ENCODE assay signal across 8 cellular contexts in genomic region chr3:142211034-142211433, GRCh38. TPM values are rescaled to one million over a fixed set of nuclear protein-coding genes. Genes with fewer than 3 reads are reported as not detected.
DNase-seq lines count a peak whose midpoint lies in the region; ATAC-seq and TF ChIP-seq lines count a peak whose summit lies in the region.

No MANE protein-coding gene starts in this region.

- intact Hi-C loops in Right ventricle myocardium inferior (cut with DNase I): no loop called here
- intact Hi-C loops in cardiac septum (cut with DNase I): no loop called here
- intact Hi-C loops in tibial artery (cut with DNase I; ENCODE audit: low total_unique reads): no loop called here
- intact Hi-C loops in sciatic nerve (cut with DNase I): no loop called here

- no peaks in the 10 kb centered on the region for H3K27me3 ChIP-seq in tibial artery

- ATAC-seq in Right ventricle myocardium inferior: peak; percentile 51
- no peak for ATAC-seq in sciatic nerve
- ATAC-seq in HG02970 (IDR thresholded peaks at IDR 0.05; ENCODE audit: low FRiP score, unreplicated experiment): no peak

- H3K27ac ChIP-seq in tibial artery: peak overlapping the region; percentile 65 to 67

- H3K36me3 ChIP-seq in tibial artery: peaks cover 0 to 19% (median 13%) of the 10 kb centered on the region in 3 donors

- DNase-seq in Right ventricle myocardium inferior (ENCODE audit: missing footprints) (no peak), cardiac septum (ENCODE audit: low spot score) (no peak), OCI-M1 (lab: John Stamatoyannopoulos, UW) (peak; percentile 11), fibroblast of mammary gland (ENCODE audit: low read depth) (peak; percentile 19), tibial artery (no peak), sciatic nerve (ENCODE audit: low spot score) (no peak), HCEC 1CT (no peak)

- H3K9me3 ChIP-seq in tibial artery: no peaks in the 10 kb centered on the region

- TF ChIP-seq CTCF in fibroblast of mammary gland (conservative IDR thresholded peaks at IDR 0.05; ENCODE audit: control insufficient read depth, insufficient read depth, low read depth, low read length) (peak; percentile 17), tibial artery (IDR thresholded peaks at IDR 0.05) (peak in 1 of 2 experiments; percentile 0)

- H3K4me1 ChIP-seq in tibial artery: peaks cover 0 to 45% (median 5%) of the 10 kb centered on the region in 4 donors

- H3K4me3 ChIP-seq in fibroblast of mammary gland (ENCODE audit: control insufficient read depth, low read depth, low read length) (no peak overlapping the region), tibial artery (no peak overlapping the region)

RNA-seq across cellular contexts. Expression of gene GK5, which starts 14.4 kb away (rescaled TPM):
- total RNA-seq in Right ventricle myocardium inferior: 8.1 TPM
- 11.9 TPM for total RNA-seq in cardiac septum
- total RNA-seq in sciatic nerve: 33.3 TPM

Comparison
In these comparisons a context has a peak if more than half of its experiments do, and no peak if none do; other contexts are left out.
1. DNase-seq: peak in OCI-M1 (single experiment) and fibroblast of mammary gland (single experiment); none in Right ventricle myocardium inferior (single experiment), cardiac septum (single experiment), tibial artery (0 of 2), sciatic nerve (single experiment) and HCEC 1CT (single experiment).